In the genomic region with DNA sequence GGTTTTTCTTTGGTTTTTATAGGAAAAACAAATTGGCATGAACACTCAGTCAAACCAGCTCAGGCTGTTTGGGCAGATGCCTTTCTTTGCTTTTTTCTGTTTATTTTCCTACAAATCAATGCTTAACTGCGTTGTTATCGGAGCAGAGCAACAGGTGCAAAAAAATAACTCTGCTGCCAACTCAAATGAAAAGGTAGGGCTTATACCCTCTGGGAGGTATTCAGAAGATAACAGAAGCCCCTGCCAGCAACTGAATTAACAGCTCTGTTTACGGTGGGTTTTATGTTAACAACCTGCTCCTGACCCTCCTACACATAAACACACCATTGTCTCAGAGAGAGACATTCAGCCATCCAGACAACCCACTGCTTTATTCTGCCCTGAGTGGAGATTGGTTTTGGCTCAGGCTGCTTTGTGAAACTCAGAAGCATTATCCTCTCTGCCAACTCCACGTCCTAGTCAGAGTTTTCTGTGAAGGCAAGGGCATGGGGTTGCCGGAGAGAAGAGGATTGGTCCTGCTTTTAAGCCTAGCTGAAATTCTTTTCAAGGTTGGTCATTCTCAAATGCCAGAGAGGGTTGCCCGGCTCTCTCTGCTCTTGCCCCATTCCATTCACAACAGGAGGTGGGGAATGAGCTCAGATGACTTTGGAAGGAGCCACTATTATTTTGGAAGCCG, we compare ENCODE assay signal across 9 cellular contexts. TPM values are rescaled to one million over a fixed set of nuclear protein-coding genes. Genes with fewer than 3 reads are reported as not detected.
DNase-seq lines count a peak whose midpoint lies in the region; ATAC-seq and TF ChIP-seq lines count a peak whose summit lies in the region.
"Had no signal": no experiment of that assay in that cellular context is flagged by ENCODE, and none has a peak within 500 bp of the region (broad histone marks: within the 10 kb centered on the region; RNA-seq: fewer than 3 reads in every experiment).

No MANE protein-coding gene starts in this region.

- peaks cover 0 to 14% of the 10 kb centered on the region in 2 donors for H3K4me1 ChIP-seq in right atrium auricular region

- no peaks in the 10 kb centered on the region for H3K27me3 Mint-ChIP-seq in chondrocyte (ENCODE audit: low read depth)

- peaks cover 35% of the 10 kb centered on the region for H3K4me1 Mint-ChIP-seq in chondrocyte (ENCODE audit: low read depth)

- no peaks in the 10 kb centered on the region for H3K36me3 ChIP-seq in right atrium auricular region

- ATAC-seq in Right ventricle myocardium inferior (peak; percentile 70), GM19328 (IDR thresholded peaks at IDR 0.05; ENCODE audit: unreplicated experiment) (no peak)
- no peak for ATAC-seq in stimulated activated naive CD8-positive, alpha-beta T cell treated with anti-CD3 and anti-CD28 coated beads, Interleukin-15, Interleukin-2, amounts not matched to agents 100 U/mL and 50 U/mL, for 24 hours

- H3K27ac Mint-ChIP-seq in chondrocyte (ENCODE audit: unreplicated experiment): peak overlapping the region; percentile 28

- CTCF ChIA-PET in HEK293T (lab: Yijun Ruan, JAX): no interaction called here

- intact Hi-C loops in Right ventricle myocardium inferior (cut with DNase I): no loop called here
- intact Hi-C loops in lower leg skin (cut with DNase I; ENCODE audit: low total_unique reads): no loop called here

- no peak for DNase-seq in Right ventricle myocardium inferior (ENCODE audit: missing footprints)
- no peak for DNase-seq in right atrium auricular region (ENCODE audit: low spot score)
- DNase-seq in chondrocyte (ENCODE audit: low spot score): no peak
- DNase-seq in medulla oblongata (ENCODE audit: extremely low spot score): peak; percentile 94
- no peak for DNase-seq in lower leg skin (ENCODE audit: low spot score in 2 of 2)
- no peak for DNase-seq in HEK293T (ENCODE audit: extremely low spot score)
- no peak for DNase-seq in stimulated activated naive CD8-positive, alpha-beta T cell treated with anti-CD3 and anti-CD28 coated beads, Interleukin-15, Interleukin-2, amounts not matched to agents 100 U/mL and 50 U/mL, for 24 hours
- DNase-seq: activated T-cell treated with anti-CD3 and anti-CD28 coated beads for 4 hours had no signal

- H3K9me3 ChIP-seq in right atrium auricular region: no peaks in the 10 kb centered on the region

- H3K27ac ChIP-seq in right atrium auricular region: peak overlapping the region in 1 of 2 donors; percentile 43

- H3K4me3 ChIP-seq in right atrium auricular region (no peak overlapping the region), lower leg skin (ENCODE audit: low read depth, poor library complexity, severe bottlenecking) (no peak overlapping the region)

- H3K27me3 ChIP-seq in right atrium auricular region: no peaks in the 10 kb centered on the region

- H3K36me3 Mint-ChIP-seq in chondrocyte (ENCODE audit: low read depth): no peaks in the 10 kb centered on the region

- POLR2A ChIA-PET in HEK293T (lab: Yijun Ruan, JAX): no interaction called here

- whole genome bisulfite sequencing in lower leg skin, 2 donors: 30 to 33% methylated on average over 7 of the region's 7 CpGs

- H3K9me3 Mint-ChIP-seq in chondrocyte (ENCODE audit: low read depth): no peaks in the 10 kb centered on the region

- TF ChIP-seq POLR2A in lower leg skin (IDR thresholded peaks at IDR 0.05): no peak

- no peak overlapping the region for H3K4me3 Mint-ChIP-seq in chondrocyte (ENCODE audit: unreplicated experiment)

- no peak for TF ChIP-seq CTCF in right atrium auricular region (IDR thresholded peaks at IDR 0.05)
- no peak for TF ChIP-seq CTCF in chondrocyte (IDR thresholded peaks at IDR 0.05)
- TF ChIP-seq CTCF in lower leg skin (IDR thresholded peaks at IDR 0.05): no peak

TF ChIP-seq in HEK293T, 16 proteins besides CTCF, POLR2A, EP300 and RAD21:
- TF ChIP-seq FOXA1 (IDR thresholded peaks at IDR 0.05) (no peak), TARDBP (IDR thresholded peaks at IDR 0.05) (no peak), LEF1 (IDR thresholded peaks at IDR 0.05; ENCODE audit: borderline replicate concordance) (no peak), NFRKB (IDR thresholded peaks at IDR 0.05) (no peak), FOXK2 (IDR thresholded peaks at IDR 0.05) (no peak), SUZ12 (IDR thresholded peaks at IDR 0.05) (no peak), ELF4 (IDR thresholded peaks at IDR 0.05) (no peak), BHLHE40 (IDR thresholded peaks at IDR 0.05; ENCODE audit: borderline replicate concordance) (no peak), HDGF (IDR thresholded peaks at IDR 0.05; ENCODE audit: borderline replicate concordance) (no peak), CTBP1 (IDR thresholded peaks at IDR 0.05; ENCODE audit: borderline replicate concordance) (no peak), ARNT (IDR thresholded peaks at IDR 0.05) (no peak), L3MBTL2 (conservative IDR thresholded peaks at IDR 0.05) (no peak), PKNOX1 (IDR thresholded peaks at IDR 0.05) (no peak), ZNF384 (IDR thresholded peaks at IDR 0.05) (no peak), FOXM1 (IDR thresholded peaks at IDR 0.05; ENCODE audit: borderline replicate concordance) (no peak), SP1 (IDR thresholded peaks at IDR 0.05) (no peak)

RNA-seq across cellular contexts. Expression of gene EHF, which starts 11.3 kb away (rescaled TPM):
- 2.9 TPM for total RNA-seq in Right ventricle myocardium inferior
- total RNA-seq in right atrium auricular region: under 1 TPM in 1 of 2 donors, not detected in 1; 0.78 TPM
- not detected in 3 replicates for total RNA-seq in chondrocyte
- 100 to 1,000 TPM in 2 of 4 donors, 10 to 100 TPM in 2; 58.2 to 130 (median 86.3) TPM for total RNA-seq in lower leg skin

Comparison
In these comparisons a context has a peak if more than half of its experiments do, and no peak if none do; other contexts are left out.
1. RNA of gene EHF, which starts 11.3 kb away (total RNA-seq): 58.2 to 130 TPM in lower leg skin; 2.9 TPM in Right ventricle myocardium inferior (single experiment), 0.78 TPM in right atrium auricular region and not detected in chondrocyte; every median in the first group is over 10 times any median in the second.